Comparison of ENCODE assay signal across 15 cellular contexts in genomic region chr7:52507546-52507945, GRCh38.
DNase-seq lines count a peak whose midpoint lies in the region; ATAC-seq and TF ChIP-seq lines count a peak whose summit lies in the region.
"Had no signal": no experiment of that assay in that cellular context is flagged by ENCODE, and none has a peak within 500 bp of the region (broad histone marks: within the 10 kb centered on the region; RNA-seq: fewer than 3 reads in every experiment).

No MANE protein-coding gene starts in this region.

- no peaks in the 10 kb centered on the region for H3K27me3 Mint-ChIP-seq in GM23338 (ENCODE audit: insufficient read depth, low read depth, poor library complexity)
- H3K27me3 Mint-ChIP-seq in stimulated activated naive B cell treated with anti-CD40 and anti-IgM and Interleukin-4, amounts not matched to agents 10 μg/mL and 1 μg/mL and 100 μg/mL, for 72 hours, result no peaks in the 10 kb centered on the region
- H3K27me3 Mint-ChIP-seq: CD4-positive, alpha-beta T cell had no signal

- intact Hi-C loops in left lung (cut with DNase I), result no loop called here

- no peak overlapping the region for H3K27ac ChIP-seq in GM23338 (ENCODE audit: low read depth)
- H3K27ac ChIP-seq in left lung, result no peak overlapping the region

- H3K4me3 ChIP-seq in GM23338 (no peak overlapping the region), left lung (no peak overlapping the region)
- H3K4me3 ChIP-seq: GM12878 had no signal

- no peaks in the 10 kb centered on the region for H3K27me3 ChIP-seq in GM23338 (ENCODE audit: insufficient read depth)
- no peaks in the 10 kb centered on the region for H3K27me3 ChIP-seq in left lung

- no peaks in the 10 kb centered on the region for H3K36me3 Mint-ChIP-seq in GM23338 (ENCODE audit: low read depth)
- H3K36me3 Mint-ChIP-seq in stimulated activated naive B cell treated with anti-CD40 and anti-IgM and Interleukin-4, amounts not matched to agents 10 μg/mL and 1 μg/mL and 100 μg/mL, for 72 hours, result no peaks in the 10 kb centered on the region

- H3K9me2 ChIP-seq in GM23338 (ENCODE audit: insufficient read depth), result no peaks in the 10 kb centered on the region

- no peak for TF ChIP-seq CTCF in GM23338 (conservative IDR thresholded peaks at IDR 0.05; ENCODE audit: low read depth in 2 of 2)
- TF ChIP-seq CTCF in left lung (IDR thresholded peaks at IDR 0.05), result no peak

- no peaks in the 10 kb centered on the region for H3K9me3 Mint-ChIP-seq in GM23338
- no peaks in the 10 kb centered on the region for H3K9me3 Mint-ChIP-seq in stimulated activated naive B cell treated with anti-CD40 and anti-IgM and Interleukin-4, amounts not matched to agents 10 μg/mL and 1 μg/mL and 100 μg/mL, for 72 hours
- H3K9me3 Mint-ChIP-seq: CD4-positive, alpha-beta T cell had no signal

- H3F3A ChIP-seq in GM23338 (replicated peaks; ENCODE audit: low read depth), result no peaks in the 10 kb centered on the region

- H3K79me2 ChIP-seq in GM23338 (replicated peaks; ENCODE audit: insufficient read depth), result no peaks in the 10 kb centered on the region

- no peak overlapping the region for H3K4me2 ChIP-seq in GM23338

- 0 out of 3 replicates have a peak, but pooled peaks cover 2% of the 10 kb centered on the region for H3K4me1 Mint-ChIP-seq in GM23338
- peaks cover 0 to 4% of the 10 kb centered on the region in 2 donors for H3K4me1 Mint-ChIP-seq in stimulated activated naive B cell treated with anti-CD40 and anti-IgM and Interleukin-4, amounts not matched to agents 10 μg/mL and 1 μg/mL and 100 μg/mL, for 72 hours

- H3K9me3 ChIP-seq in left lung, result no peaks in the 10 kb centered on the region

- no peaks in the 10 kb centered on the region for H4K20me1 ChIP-seq in GM23338 (replicated peaks; ENCODE audit: insufficient read depth)

- H3K27ac Mint-ChIP-seq in GM23338, result no peak overlapping the region
- peak overlapping the region; percentile 62 for H3K27ac Mint-ChIP-seq in stimulated activated naive B cell treated with anti-CD40 and anti-IgM and Interleukin-4, amounts not matched to agents 10 μg/mL and 1 μg/mL and 100 μg/mL, for 72 hours
- H3K27ac Mint-ChIP-seq: CD4-positive, alpha-beta T cell; T-helper 2 cell treated with Interferon-gamma antibody and Interleukin-4, amounts not matched to agents 5 μg/mL and 100 μg/mL, for 36 hours had no signal

- no peak overlapping the region for H3K4me3 Mint-ChIP-seq in GM23338
- peak overlapping the region in 1 of 2 donors; percentile 47 for H3K4me3 Mint-ChIP-seq in stimulated activated naive B cell treated with anti-CD40 and anti-IgM and Interleukin-4, amounts not matched to agents 10 μg/mL and 1 μg/mL and 100 μg/mL, for 72 hours
- H3K4me3 Mint-ChIP-seq: CD4-positive, alpha-beta T cell; T-helper 2 cell treated with Interferon-gamma antibody and Interleukin-4, amounts not matched to agents 5 μg/mL and 100 μg/mL, for 36 hours had no signal

- DNase-seq in GM23338 (ENCODE audit: low spot score) (no peak), NAMALWA (ENCODE audit: low spot score) (peak; percentile 91), OCI-M1 (lab: John Stamatoyannopoulos, UW) (peak; percentile 73), left lung (no peak), left lobe of liver (ENCODE audit: low spot score) (no peak)
- DNase-seq in stimulated activated naive B cell treated with anti-CD40 and anti-IgM and Interleukin-4, amounts not matched to agents 10 μg/mL and 1 μg/mL and 100 μg/mL, for 72 hours, result no peak
- DNase-seq in activated effector memory CD4-positive, alpha-beta T cell treated with anti-CD3 and anti-CD28 coated beads, Interleukin-2, amount 50 U/mL, for 16 hours, result no peak
- DNase-seq: ACHN; CD4-positive, alpha-beta T cell; GOT3; NCI-H1930; NCI-H446; SIG-M5 had no signal

- H3K4me1 ChIP-seq in GM23338 (ENCODE audit: insufficient read depth) (no peaks in the 10 kb centered on the region), left lung (no peaks in the 10 kb centered on the region)

- no peaks in the 10 kb centered on the region for H3K36me3 ChIP-seq in GM23338 (ENCODE audit: insufficient read depth)
- H3K36me3 ChIP-seq in left lung, result no peaks in the 10 kb centered on the region

- H2AFZ ChIP-seq in GM23338, result 0 out of 2 replicates have a peak overlapping the region, but pooled peaks have one; percentile 3

- ATAC-seq in GM23338, result no peak
- ATAC-seq in stimulated activated naive B cell treated with anti-CD40 and anti-IgM and Interleukin-4, amounts not matched to agents 10 μg/mL and 1 μg/mL and 100 μg/mL, for 72 hours (replicated peaks), result peak in 1 of 2 donors; percentile 54
- no peak for ATAC-seq in left lung
- no peak for ATAC-seq in left lobe of liver
- ATAC-seq: GM12878 had no signal

TF ChIP-seq in GM23338, 12 proteins besides CTCF, POLR2A, EP300 and RAD21:
- no peak for TF ChIP-seq EZH2phosphoT487 (IDR thresholded peaks at IDR 0.05; ENCODE audit: unreplicated experiment)
- no peak for TF ChIP-seq EZH2 (IDR thresholded peaks at IDR 0.05; ENCODE audit: low read depth, unreplicated experiment)
- TF ChIP-seq JUNB (IDR thresholded peaks at IDR 0.05; ENCODE audit: unreplicated experiment), result no peak
- TF ChIP-seq STAT1 (IDR thresholded peaks at IDR 0.05; ENCODE audit: unreplicated experiment), result no peak

Comparison
In these comparisons a context has a peak if more than half of its experiments do, and no peak if none do; other contexts are left out.
1. DNase-seq: peak in NAMALWA (single experiment) and OCI-M1 (single experiment); none in GM23338 (single experiment), stimulated activated naive B cell treated with anti-CD40 and anti-IgM and Interleukin-4, amounts not matched to agents 10 μg/mL and 1 μg/mL and 100 μg/mL, for 72 hours (single experiment), left lung (0 of 2), activated effector memory CD4-positive, alpha-beta T cell treated with anti-CD3 and anti-CD28 coated beads, Interleukin-2, amount 50 U/mL, for 16 hours (single experiment) and left lobe of liver (single experiment).